Comparison of ENCODE assay signal across 1 cellular context in genomic region chr20:45771182-45771759, GRCh38.
A peak's percentile ranks its signal among the peaks of the same experiment; 100 is the strongest.
TF ChIP-seq lines count a peak whose summit lies in the region.

No MANE protein-coding gene starts in this region.

TF ChIP-seq in K562, 482 proteins besides CTCF, POLR2A, EP300 and RAD21 (continued from another document):
- TF ChIP-seq NUFIP1 (IDR thresholded peaks at IDR 0.05; ENCODE audit: partially characterized antibody) = no peak
- TF ChIP-seq CTBP1 (IDR thresholded peaks at IDR 0.05; ENCODE audit: borderline replicate concordance) = peak; percentile 30; the same call in 1 of the 2 replicates
- peak; percentile 73; the same call in 1 of the 2 replicates for TF ChIP-seq STAG1 (CRISPR knock-in tag; IDR thresholded peaks at IDR 0.05; ENCODE audit: borderline replicate concordance)
- no peak for TF ChIP-seq STAT5B (CRISPR knock-in tag; IDR thresholded peaks at IDR 0.05)
- TF ChIP-seq, protein P1, sequence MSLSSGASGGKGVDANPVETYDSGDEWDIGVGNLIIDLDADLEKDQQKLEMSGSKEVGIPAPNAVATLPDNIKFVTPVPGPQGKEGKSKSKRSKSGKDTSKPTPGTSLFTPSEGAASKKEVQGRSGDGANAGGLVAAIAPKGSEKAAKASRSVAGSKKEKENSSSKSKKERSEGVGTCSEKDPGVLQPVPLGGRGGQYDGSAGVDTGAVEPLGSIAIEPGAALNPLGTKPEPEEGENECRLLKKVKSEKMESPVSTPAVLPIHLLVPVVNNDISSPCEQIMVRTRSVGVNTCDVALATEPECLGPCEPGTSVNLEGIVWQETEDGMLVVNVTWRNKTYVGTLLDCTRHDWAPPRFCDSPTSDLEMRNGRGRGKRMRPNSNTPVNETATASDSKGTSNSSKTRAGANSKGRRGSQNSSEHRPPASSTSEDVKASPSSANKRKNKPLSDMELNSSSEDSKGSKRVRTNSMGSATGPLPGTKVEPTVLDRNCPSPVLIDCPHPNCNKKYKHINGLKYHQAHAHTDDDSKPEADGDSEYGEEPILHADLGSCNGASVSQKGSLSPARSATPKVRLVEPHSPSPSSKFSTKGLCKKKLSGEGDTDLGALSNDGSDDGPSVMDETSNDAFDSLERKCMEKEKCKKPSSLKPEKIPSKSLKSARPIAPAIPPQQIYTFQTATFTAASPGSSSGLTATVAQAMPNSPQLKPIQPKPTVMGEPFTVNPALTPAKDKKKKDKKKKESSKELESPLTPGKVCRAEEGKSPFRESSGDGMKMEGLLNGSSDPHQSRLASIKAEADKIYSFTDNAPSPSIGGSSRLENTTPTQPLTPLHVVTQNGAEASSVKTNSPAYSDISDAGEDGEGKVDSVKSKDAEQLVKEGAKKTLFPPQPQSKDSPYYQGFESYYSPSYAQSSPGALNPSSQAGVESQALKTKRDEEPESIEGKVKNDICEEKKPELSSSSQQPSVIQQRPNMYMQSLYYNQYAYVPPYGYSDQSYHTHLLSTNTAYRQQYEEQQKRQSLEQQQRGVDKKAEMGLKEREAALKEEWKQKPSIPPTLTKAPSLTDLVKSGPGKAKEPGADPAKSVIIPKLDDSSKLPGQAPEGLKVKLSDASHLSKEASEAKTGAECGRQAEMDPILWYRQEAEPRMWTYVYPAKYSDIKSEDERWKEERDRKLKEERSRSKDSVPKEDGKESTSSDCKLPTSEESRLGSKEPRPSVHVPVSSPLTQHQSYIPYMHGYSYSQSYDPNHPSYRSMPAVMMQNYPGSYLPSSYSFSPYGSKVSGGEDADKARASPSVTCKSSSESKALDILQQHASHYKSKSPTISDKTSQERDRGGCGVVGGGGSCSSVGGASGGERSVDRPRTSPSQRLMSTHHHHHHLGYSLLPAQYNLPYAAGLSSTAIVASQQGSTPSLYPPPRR (CRISPR knock-in tag; IDR thresholded peaks at IDR 0.05; ENCODE audit: borderline replicate concordance) = no peak
- TF ChIP-seq ELK3 (CRISPR knock-in tag; IDR thresholded peaks at IDR 0.05) = no peak
- TF ChIP-seq ARID2 (IDR thresholded peaks at IDR 0.05) = 0 out of 2 replicates have a peak, but pooled peaks have one; percentile 31
- TF ChIP-seq PTTG1 (tag; IDR thresholded peaks at IDR 0.05; ENCODE audit: low read depth) = no peak
- TF ChIP-seq, protein P2, sequence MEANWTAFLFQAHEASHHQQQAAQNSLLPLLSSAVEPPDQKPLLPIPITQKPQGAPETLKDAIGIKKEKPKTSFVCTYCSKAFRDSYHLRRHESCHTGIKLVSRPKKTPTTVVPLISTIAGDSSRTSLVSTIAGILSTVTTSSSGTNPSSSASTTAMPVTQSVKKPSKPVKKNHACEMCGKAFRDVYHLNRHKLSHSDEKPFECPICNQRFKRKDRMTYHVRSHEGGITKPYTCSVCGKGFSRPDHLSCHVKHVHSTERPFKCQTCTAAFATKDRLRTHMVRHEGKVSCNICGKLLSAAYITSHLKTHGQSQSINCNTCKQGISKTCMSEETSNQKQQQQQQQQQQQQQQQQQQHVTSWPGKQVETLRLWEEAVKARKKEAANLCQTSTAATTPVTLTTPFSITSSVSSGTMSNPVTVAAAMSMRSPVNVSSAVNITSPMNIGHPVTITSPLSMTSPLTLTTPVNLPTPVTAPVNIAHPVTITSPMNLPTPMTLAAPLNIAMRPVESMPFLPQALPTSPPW (CRISPR knock-in tag; IDR thresholded peaks at IDR 0.05) = no peak
- TF ChIP-seq CC2D1A (IDR thresholded peaks at IDR 0.05) = peak; percentile 55
- no peak for TF ChIP-seq DDX20 (tag; IDR thresholded peaks at IDR 0.05; ENCODE audit: low read depth)
- peak; percentile 56; the same call in 1 of the 2 replicates for TF ChIP-seq JUN (IDR thresholded peaks at IDR 0.05; ENCODE audit: borderline replicate concordance, low read depth, low read length)
- TF ChIP-seq JUN (CRISPR knock-in tag; IDR thresholded peaks at IDR 0.05; ENCODE audit: borderline replicate concordance) = no peak
- no peak for TF ChIP-seq SIX5 (IDR thresholded peaks at IDR 0.05; ENCODE audit: borderline replicate concordance in 1 of 2, insufficient read depth in 1 of 2, low read depth in 1 of 2, low read length in 2 of 2)
- TF ChIP-seq FOXJ2 (tag; IDR thresholded peaks at IDR 0.05) = peak; percentile 64; the same call in 1 of the 2 replicates
- TF ChIP-seq PYGO2 (tag; IDR thresholded peaks at IDR 0.05) = no peak
- TF ChIP-seq, protein P3, sequence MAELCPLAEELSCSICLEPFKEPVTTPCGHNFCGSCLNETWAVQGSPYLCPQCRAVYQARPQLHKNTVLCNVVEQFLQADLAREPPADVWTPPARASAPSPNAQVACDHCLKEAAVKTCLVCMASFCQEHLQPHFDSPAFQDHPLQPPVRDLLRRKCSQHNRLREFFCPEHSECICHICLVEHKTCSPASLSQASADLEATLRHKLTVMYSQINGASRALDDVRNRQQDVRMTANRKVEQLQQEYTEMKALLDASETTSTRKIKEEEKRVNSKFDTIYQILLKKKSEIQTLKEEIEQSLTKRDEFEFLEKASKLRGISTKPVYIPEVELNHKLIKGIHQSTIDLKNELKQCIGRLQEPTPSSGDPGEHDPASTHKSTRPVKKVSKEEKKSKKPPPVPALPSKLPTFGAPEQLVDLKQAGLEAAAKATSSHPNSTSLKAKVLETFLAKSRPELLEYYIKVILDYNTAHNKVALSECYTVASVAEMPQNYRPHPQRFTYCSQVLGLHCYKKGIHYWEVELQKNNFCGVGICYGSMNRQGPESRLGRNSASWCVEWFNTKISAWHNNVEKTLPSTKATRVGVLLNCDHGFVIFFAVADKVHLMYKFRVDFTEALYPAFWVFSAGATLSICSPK (IDR thresholded peaks at IDR 0.05; ENCODE audit: borderline replicate concordance) = no peak
- TF ChIP-seq ARID1B (IDR thresholded peaks at IDR 0.05) = no peak
- TF ChIP-seq OTX1 (CRISPR knock-in tag; IDR thresholded peaks at IDR 0.05) = no peak
- TF ChIP-seq RFX7 (CRISPR knock-in tag; IDR thresholded peaks at IDR 0.05) = no peak
- TF ChIP-seq SPI1 (IDR thresholded peaks at IDR 0.05; ENCODE audit: borderline replicate concordance, low read depth, low read length) = no peak
- TF ChIP-seq, protein P4, sequence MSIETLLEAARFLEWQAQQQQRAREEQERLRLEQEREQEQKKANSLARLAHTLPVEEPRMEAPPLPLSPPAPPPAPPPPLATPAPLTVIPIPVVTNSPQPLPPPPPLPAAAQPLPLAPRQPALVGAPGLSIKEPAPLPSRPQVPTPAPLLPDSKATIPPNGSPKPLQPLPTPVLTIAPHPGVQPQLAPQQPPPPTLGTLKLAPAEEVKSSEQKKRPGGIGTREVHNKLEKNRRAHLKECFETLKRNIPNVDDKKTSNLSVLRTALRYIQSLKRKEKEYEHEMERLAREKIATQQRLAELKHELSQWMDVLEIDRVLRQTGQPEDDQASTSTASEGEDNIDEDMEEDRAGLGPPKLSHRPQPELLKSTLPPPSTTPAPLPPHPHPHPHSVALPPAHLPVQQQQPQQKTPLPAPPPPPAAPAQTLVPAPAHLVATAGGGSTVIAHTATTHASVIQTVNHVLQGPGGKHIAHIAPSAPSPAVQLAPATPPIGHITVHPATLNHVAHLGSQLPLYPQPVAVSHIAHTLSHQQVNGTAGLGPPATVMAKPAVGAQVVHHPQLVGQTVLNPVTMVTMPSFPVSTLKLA (conservative IDR thresholded peaks at IDR 0.05) = peak in 1 of 2 experiments; percentile 55; a peak in 2 of 4 replicates
- no peak for TF ChIP-seq ZNF143 (CRISPR knock-in tag; IDR thresholded peaks at IDR 0.05)
- no peak for TF ChIP-seq RHOXF2B (CRISPR knock-in tag; conservative IDR thresholded peaks at IDR 0.05)
- peak; percentile 76; the same call in 1 of the 2 replicates for TF ChIP-seq XRCC5 (IDR thresholded peaks at IDR 0.05; ENCODE audit: low read depth, low read length)
- no peak for TF ChIP-seq KDM1A (IDR thresholded peaks at IDR 0.05)
